Comparison of ENCODE assay signal across 13 cellular contexts in the genomic region with DNA sequence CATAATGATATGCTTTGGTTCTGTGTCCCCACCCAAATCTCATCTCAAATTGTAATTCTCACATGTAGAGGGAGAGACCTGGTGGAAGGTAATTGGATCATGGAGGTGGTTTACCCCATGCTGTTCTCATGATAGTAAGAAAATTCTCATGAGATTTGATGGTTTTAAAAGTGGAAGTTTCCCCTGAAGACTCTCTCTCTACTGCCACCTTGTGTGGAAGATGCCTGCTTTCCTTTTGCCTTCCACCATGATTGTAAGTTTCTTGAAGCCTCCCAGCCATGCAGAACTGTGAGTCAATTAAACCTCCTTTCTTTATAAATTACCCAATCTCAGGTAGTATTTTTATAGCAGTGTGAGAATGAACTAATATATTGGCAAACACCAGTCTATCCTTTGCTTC.
A peak's percentile ranks its signal among the peaks of the same experiment; 100 is the strongest.
DNase-seq lines count a peak whose midpoint lies in the region; ATAC-seq, FAIRE-seq and TF ChIP-seq lines count a peak whose summit lies in the region.
"Had no signal": no experiment of that assay in that cellular context is flagged by ENCODE, and none has a peak within 500 bp of the region (broad histone marks: within the 10 kb centered on the region; RNA-seq: fewer than 3 reads in every experiment).

No MANE protein-coding gene starts in this region.

- H3K4me3 ChIP-seq in keratinocyte (ENCODE audit: control insufficient read depth in 2 of 3, extremely low read depth in 1 of 3, insufficient read depth in 2 of 3, low read depth in 1 of 3, low read length in 3 of 3) = no peak overlapping the region
- H3K4me3 ChIP-seq: SJSA1 had no signal

- intact Hi-C loops in activated CD4-positive, alpha-beta memory T cell treated with anti-CD3 and anti-CD28 coated beads for 36 hours (cut with micrococcal nuclease) = no loop called here

- peak; percentile 30; the same call in 1 of the 2 replicates for TF ChIP-seq CTCF in WTC11 (IDR thresholded peaks at IDR 0.05)
- TF ChIP-seq CTCF in keratinocyte (optimal IDR thresholded peaks at IDR 0.05 in 1 of 3, IDR thresholded peaks at IDR 0.05 in 1 of 3, conservative IDR thresholded peaks at IDR 0.05 in 1 of 3; ENCODE audit: extremely low read depth in 1 of 3, insufficient read depth in 2 of 3, low read length in 3 of 3) = peak; percentile 19 to 40 (median 37)

- H3K36me3 Mint-ChIP-seq in WTC11 = peaks cover 17% of the 10 kb centered on the region
- no peaks in the 10 kb centered on the region for H3K36me3 Mint-ChIP-seq in activated CD4-positive, alpha-beta memory T cell treated with anti-CD3 and anti-CD28 coated beads for 36 hours

- CTCF ChIA-PET in WTC11 (lab: Charles Lee) = no interaction called here
- CTCF ChIA-PET in activated CD4-positive, alpha-beta memory T cell treated with anti-CD3 and anti-CD28 coated beads for 36 hours (lab: Charles Lee) = no interaction called here

- H3K79me2 ChIP-seq in keratinocyte (ENCODE audit: control insufficient read depth, insufficient read depth, low read length) = no peaks in the 10 kb centered on the region

- dilution Hi-C loops in keratinocyte (cut with MboI; ENCODE audit: extremely low pct_ligation_motif_present, low sequenced_read_pairs) = no loop called here

- peak; percentile 46; the same call in 1 of the 2 replicates for ATAC-seq in WTC11
- ATAC-seq in HG03520 (IDR thresholded peaks at IDR 0.05; ENCODE audit: unreplicated experiment) = no peak
- no peak for ATAC-seq in GM21529 (IDR thresholded peaks at IDR 0.05; ENCODE audit: unreplicated experiment)

- no peaks in the 10 kb centered on the region for H3K27me3 Mint-ChIP-seq in WTC11 (ENCODE audit: low read depth)
- no peaks in the 10 kb centered on the region for H3K27me3 Mint-ChIP-seq in activated CD4-positive, alpha-beta memory T cell treated with anti-CD3 and anti-CD28 coated beads for 36 hours

- H3K4me1 Mint-ChIP-seq in WTC11 = no peaks in the 10 kb centered on the region
- no peaks in the 10 kb centered on the region for H3K4me1 Mint-ChIP-seq in activated CD4-positive, alpha-beta memory T cell treated with anti-CD3 and anti-CD28 coated beads for 36 hours (ENCODE audit: low read depth)
- H3K4me1 Mint-ChIP-seq: nephron had no signal

- H3K4me2 ChIP-seq in keratinocyte (ENCODE audit: control insufficient read depth, extremely low read depth, insufficient read depth, low read depth, low read length) = no peak overlapping the region

- no peak overlapping the region for H3K4me3 Mint-ChIP-seq in WTC11
- H3K4me3 Mint-ChIP-seq in activated CD4-positive, alpha-beta memory T cell treated with anti-CD3 and anti-CD28 coated beads for 36 hours = no peak overlapping the region
- H3K4me3 Mint-ChIP-seq: nephron had no signal

- peaks cover 27% of the 10 kb centered on the region for H3K9me3 Mint-ChIP-seq in WTC11
- peaks cover 5% of the 10 kb centered on the region for H3K9me3 Mint-ChIP-seq in activated CD4-positive, alpha-beta memory T cell treated with anti-CD3 and anti-CD28 coated beads for 36 hours

- peak; percentile 10 for DNase-seq in DMS53 treated with DMSO at 0.1 percent for 48 hours (lab: John Stamatoyannopoulos, UW; ENCODE audit: unreplicated experiment)
- peak; percentile 3 for DNase-seq in HCEC 1CT
- no peak for DNase-seq in WTC11 (ENCODE audit: low spot score)
- DNase-seq in keratinocyte (ENCODE audit: low read depth, low spot score) = no peak
- no peak for DNase-seq in GF-D8 (lab: John Stamatoyannopoulos, UW)
- no peak for DNase-seq in activated CD4-positive, alpha-beta memory T cell treated with anti-CD3 and anti-CD28 coated beads for 36 hours
- DNase-seq: DMS153, NCI-H226 had no signal

- no peaks in the 10 kb centered on the region for H3K36me3 ChIP-seq in keratinocyte (ENCODE audit: control insufficient read depth in 2 of 2, extremely low read depth in 1 of 2, insufficient read depth in 2 of 2, low read length in 2 of 2)
- H3K36me3 ChIP-seq: SJSA1 had no signal

- H3K9me3 ChIP-seq in keratinocyte (ENCODE audit: control insufficient read depth, low read depth, low read length) = no peaks in the 10 kb centered on the region
- H3K9me3 ChIP-seq: SJSA1 had no signal

- no peaks in the 10 kb centered on the region for H3K9me1 ChIP-seq in keratinocyte (ENCODE audit: control insufficient read depth, extremely low read depth, insufficient read depth, low read length)

- no peak overlapping the region for H3K27ac Mint-ChIP-seq in WTC11
- no peak overlapping the region for H3K27ac Mint-ChIP-seq in activated CD4-positive, alpha-beta memory T cell treated with anti-CD3 and anti-CD28 coated beads for 36 hours
- H3K27ac Mint-ChIP-seq: nephron had no signal

- POLR2A ChIA-PET in WTC11 (lab: Charles Lee) = no interaction called here
- POLR2A ChIA-PET in activated CD4-positive, alpha-beta memory T cell treated with anti-CD3 and anti-CD28 coated beads for 36 hours (lab: Charles Lee) = no interaction called here

- H3K27ac ChIP-seq in keratinocyte (ENCODE audit: control insufficient read depth, insufficient read depth, low read length) = no peak overlapping the region
- H3K27ac ChIP-seq: SJSA1 had no signal

- no peaks in the 10 kb centered on the region for H3K4me1 ChIP-seq in keratinocyte (ENCODE audit: control insufficient read depth, extremely low read depth, insufficient read depth, low read length)
- H3K4me1 ChIP-seq: SJSA1 had no signal

- no peaks in the 10 kb centered on the region for H3K27me3 ChIP-seq in keratinocyte (ENCODE audit: control insufficient read depth, extremely low read depth, insufficient read depth, low read length)
- H3K27me3 ChIP-seq: SJSA1 had no signal

- no peak for FAIRE-seq in keratinocyte (lab: Jason Lieb, UNC)
- FAIRE-seq: endometrium had no signal

- H3K9ac ChIP-seq in keratinocyte (ENCODE audit: control insufficient read depth, extremely low read depth, insufficient read depth, low read length) = no peak overlapping the region

- H4K20me1 ChIP-seq in keratinocyte (ENCODE audit: control insufficient read depth, extremely low read depth, insufficient read depth, low read length) = no peaks in the 10 kb centered on the region

- no peak overlapping the region for H2AFZ ChIP-seq in keratinocyte (ENCODE audit: control insufficient read depth, low read length)

TF ChIP-seq in WTC11, 78 proteins besides CTCF, POLR2A, EP300 and RAD21 (continues in another document):
- TF ChIP-seq, protein P1, sequence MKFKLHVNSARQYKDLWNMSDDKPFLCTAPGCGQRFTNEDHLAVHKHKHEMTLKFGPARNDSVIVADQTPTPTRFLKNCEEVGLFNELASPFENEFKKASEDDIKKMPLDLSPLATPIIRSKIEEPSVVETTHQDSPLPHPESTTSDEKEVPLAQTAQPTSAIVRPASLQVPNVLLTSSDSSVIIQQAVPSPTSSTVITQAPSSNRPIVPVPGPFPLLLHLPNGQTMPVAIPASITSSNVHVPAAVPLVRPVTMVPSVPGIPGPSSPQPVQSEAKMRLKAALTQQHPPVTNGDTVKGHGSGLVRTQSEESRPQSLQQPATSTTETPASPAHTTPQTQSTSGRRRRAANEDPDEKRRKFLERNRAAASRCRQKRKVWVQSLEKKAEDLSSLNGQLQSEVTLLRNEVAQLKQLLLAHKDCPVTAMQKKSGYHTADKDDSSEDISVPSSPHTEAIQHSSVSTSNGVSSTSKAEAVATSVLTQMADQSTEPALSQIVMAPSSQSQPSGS (CRISPR knock-in tag; IDR thresholded peaks at IDR 0.05; ENCODE audit: borderline replicate concordance, low read depth) = no peak
- TF ChIP-seq, protein P2, sequence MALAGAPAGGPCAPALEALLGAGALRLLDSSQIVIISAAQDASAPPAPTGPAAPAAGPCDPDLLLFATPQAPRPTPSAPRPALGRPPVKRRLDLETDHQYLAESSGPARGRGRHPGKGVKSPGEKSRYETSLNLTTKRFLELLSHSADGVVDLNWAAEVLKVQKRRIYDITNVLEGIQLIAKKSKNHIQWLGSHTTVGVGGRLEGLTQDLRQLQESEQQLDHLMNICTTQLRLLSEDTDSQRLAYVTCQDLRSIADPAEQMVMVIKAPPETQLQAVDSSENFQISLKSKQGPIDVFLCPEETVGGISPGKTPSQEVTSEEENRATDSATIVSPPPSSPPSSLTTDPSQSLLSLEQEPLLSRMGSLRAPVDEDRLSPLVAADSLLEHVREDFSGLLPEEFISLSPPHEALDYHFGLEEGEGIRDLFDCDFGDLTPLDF (CRISPR knock-in tag; IDR thresholded peaks at IDR 0.05) = no peak
- TF ChIP-seq ZNF423 (CRISPR knock-in tag; IDR thresholded peaks at IDR 0.05) (no peak), GTF2I (CRISPR knock-in tag; conservative IDR thresholded peaks at IDR 0.05) (no peak), SOX15 (CRISPR knock-in tag; IDR thresholded peaks at IDR 0.05) (no peak)
- TF ChIP-seq, protein P3, sequence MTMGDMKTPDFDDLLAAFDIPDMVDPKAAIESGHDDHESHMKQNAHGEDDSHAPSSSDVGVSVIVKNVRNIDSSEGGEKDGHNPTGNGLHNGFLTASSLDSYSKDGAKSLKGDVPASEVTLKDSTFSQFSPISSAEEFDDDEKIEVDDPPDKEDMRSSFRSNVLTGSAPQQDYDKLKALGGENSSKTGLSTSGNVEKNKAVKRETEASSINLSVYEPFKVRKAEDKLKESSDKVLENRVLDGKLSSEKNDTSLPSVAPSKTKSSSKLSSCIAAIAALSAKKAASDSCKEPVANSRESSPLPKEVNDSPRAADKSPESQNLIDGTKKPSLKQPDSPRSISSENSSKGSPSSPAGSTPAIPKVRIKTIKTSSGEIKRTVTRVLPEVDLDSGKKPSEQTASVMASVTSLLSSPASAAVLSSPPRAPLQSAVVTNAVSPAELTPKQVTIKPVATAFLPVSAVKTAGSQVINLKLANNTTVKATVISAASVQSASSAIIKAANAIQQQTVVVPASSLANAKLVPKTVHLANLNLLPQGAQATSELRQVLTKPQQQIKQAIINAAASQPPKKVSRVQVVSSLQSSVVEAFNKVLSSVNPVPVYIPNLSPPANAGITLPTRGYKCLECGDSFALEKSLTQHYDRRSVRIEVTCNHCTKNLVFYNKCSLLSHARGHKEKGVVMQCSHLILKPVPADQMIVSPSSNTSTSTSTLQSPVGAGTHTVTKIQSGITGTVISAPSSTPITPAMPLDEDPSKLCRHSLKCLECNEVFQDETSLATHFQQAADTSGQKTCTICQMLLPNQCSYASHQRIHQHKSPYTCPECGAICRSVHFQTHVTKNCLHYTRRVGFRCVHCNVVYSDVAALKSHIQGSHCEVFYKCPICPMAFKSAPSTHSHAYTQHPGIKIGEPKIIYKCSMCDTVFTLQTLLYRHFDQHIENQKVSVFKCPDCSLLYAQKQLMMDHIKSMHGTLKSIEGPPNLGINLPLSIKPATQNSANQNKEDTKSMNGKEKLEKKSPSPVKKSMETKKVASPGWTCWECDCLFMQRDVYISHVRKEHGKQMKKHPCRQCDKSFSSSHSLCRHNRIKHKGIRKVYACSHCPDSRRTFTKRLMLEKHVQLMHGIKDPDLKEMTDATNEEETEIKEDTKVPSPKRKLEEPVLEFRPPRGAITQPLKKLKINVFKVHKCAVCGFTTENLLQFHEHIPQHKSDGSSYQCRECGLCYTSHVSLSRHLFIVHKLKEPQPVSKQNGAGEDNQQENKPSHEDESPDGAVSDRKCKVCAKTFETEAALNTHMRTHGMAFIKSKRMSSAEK (CRISPR knock-in tag; IDR thresholded peaks at IDR 0.05; ENCODE audit: borderline replicate concordance) = no peak

Comparison
In these comparisons a context has a peak if more than half of its experiments do, and no peak if none do; other contexts are left out.
1. DNase-seq: peak in DMS53 treated with DMSO at 0.1 percent for 48 hours (single experiment) and HCEC 1CT (single experiment); none in WTC11 (single experiment), keratinocyte (single experiment), GF-D8 (single experiment) and activated CD4-positive, alpha-beta memory T cell treated with anti-CD3 and anti-CD28 coated beads for 36 hours (single experiment).